ENCODE assay signal across 1 cellular context in genomic region chr5:12861891-12862290, GRCh38.
TF ChIP-seq lines count a peak whose summit lies in the region.

No MANE protein-coding gene starts in this region.

TF ChIP-seq in GM23338, 12 proteins besides CTCF, POLR2A, EP300 and RAD21 (continued from another document):
- TF ChIP-seq, protein P1, sequence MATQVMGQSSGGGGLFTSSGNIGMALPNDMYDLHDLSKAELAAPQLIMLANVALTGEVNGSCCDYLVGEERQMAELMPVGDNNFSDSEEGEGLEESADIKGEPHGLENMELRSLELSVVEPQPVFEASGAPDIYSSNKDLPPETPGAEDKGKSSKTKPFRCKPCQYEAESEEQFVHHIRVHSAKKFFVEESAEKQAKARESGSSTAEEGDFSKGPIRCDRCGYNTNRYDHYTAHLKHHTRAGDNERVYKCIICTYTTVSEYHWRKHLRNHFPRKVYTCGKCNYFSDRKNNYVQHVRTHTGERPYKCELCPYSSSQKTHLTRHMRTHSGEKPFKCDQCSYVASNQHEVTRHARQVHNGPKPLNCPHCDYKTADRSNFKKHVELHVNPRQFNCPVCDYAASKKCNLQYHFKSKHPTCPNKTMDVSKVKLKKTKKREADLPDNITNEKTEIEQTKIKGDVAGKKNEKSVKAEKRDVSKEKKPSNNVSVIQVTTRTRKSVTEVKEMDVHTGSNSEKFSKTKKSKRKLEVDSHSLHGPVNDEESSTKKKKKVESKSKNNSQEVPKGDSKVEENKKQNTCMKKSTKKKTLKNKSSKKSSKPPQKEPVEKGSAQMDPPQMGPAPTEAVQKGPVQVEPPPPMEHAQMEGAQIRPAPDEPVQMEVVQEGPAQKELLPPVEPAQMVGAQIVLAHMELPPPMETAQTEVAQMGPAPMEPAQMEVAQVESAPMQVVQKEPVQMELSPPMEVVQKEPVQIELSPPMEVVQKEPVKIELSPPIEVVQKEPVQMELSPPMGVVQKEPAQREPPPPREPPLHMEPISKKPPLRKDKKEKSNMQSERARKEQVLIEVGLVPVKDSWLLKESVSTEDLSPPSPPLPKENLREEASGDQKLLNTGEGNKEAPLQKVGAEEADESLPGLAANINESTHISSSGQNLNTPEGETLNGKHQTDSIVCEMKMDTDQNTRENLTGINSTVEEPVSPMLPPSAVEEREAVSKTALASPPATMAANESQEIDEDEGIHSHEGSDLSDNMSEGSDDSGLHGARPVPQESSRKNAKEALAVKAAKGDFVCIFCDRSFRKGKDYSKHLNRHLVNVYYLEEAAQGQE (IDR thresholded peaks at IDR 0.05; ENCODE audit: unreplicated experiment), result no peak
- TF ChIP-seq STAT1 (IDR thresholded peaks at IDR 0.05; ENCODE audit: unreplicated experiment), result no peak
- no peak for TF ChIP-seq JUNB (IDR thresholded peaks at IDR 0.05; ENCODE audit: unreplicated experiment)
- TF ChIP-seq NANOG (IDR thresholded peaks at IDR 0.05; ENCODE audit: borderline replicate concordance), result no peak
- no peak for TF ChIP-seq ZNF114 (CRISPR knock-in tag; IDR thresholded peaks at IDR 0.05)
- no peak for TF ChIP-seq EZH2 (IDR thresholded peaks at IDR 0.05; ENCODE audit: low read depth, unreplicated experiment)
